Comparison of ENCODE assay signal across 14 cellular contexts in genomic region chr9:70400107-70400892, GRCh38. TPM values are rescaled to one million over a fixed set of nuclear protein-coding genes. Genes with fewer than 3 reads are reported as not detected.
DNase-seq lines count a peak whose midpoint lies in the region; ATAC-seq and TF ChIP-seq lines count a peak whose summit lies in the region.
"Had no signal": no experiment of that assay in that cellular context is flagged by ENCODE, and none has a peak within 500 bp of the region (broad histone marks: within the 10 kb centered on the region; RNA-seq: fewer than 3 reads in every experiment).

No MANE protein-coding gene starts in this region.

- DNase-seq in HEK293T (ENCODE audit: extremely low spot score) (no peak), right cardiac atrium (no peak), NCI-H146 treated with DMSO at 0.1 percent for 48 hours (lab: John Stamatoyannopoulos, UW; ENCODE audit: unreplicated experiment) (no peak), activated gamma-delta T cell (lab: John Stamatoyannopoulos, UW) (no peak)
- no peak for DNase-seq in activated CD4-positive, alpha-beta memory T cell treated with anti-CD3 and anti-CD28 coated beads for 36 hours
- DNase-seq: activated CD4-positive, alpha-beta T cell treated with anti-CD3 and anti-CD28 coated beads, Interleukin-2, amount 50 U/mL, for 1 hour; effector memory CD4-positive, alpha-beta T cell; NCI-H2107; NCI-H748 treated with DMSO at 0.1 percent for 48 hours had no signal

- intact Hi-C loops in activated CD4-positive, alpha-beta memory T cell treated with anti-CD3 and anti-CD28 coated beads for 36 hours (cut with micrococcal nuclease), result no loop called here
- intact Hi-C loops in right cardiac atrium (cut with DNase I), result loop anchor here in 1 of 4 donors (10.0 kb wide), 1 partner anchor 45 kb away; no protein-coding TSS in a partner anchor

- no peaks in the 10 kb centered on the region for H3K27me3 Mint-ChIP-seq in activated CD4-positive, alpha-beta memory T cell treated with anti-CD3 and anti-CD28 coated beads for 36 hours
- no peaks in the 10 kb centered on the region for H3K27me3 Mint-ChIP-seq in stimulated activated memory B cell treated with anti-CD40 and anti-IgM and Interleukin-4, amounts not matched to agents 10 μg/mL and 1 μg/mL and 100 μg/mL, for 72 hours

- peak in 1 of 2 donors; percentile 4 for ATAC-seq in right cardiac atrium
- no peak for ATAC-seq in stimulated activated memory B cell treated with anti-CD40 and anti-IgM and Interleukin-4, amounts not matched to agents 10 μg/mL and 1 μg/mL and 100 μg/mL, for 72 hours
- no peak for ATAC-seq in HG03097 (IDR thresholded peaks at IDR 0.05; ENCODE audit: low FRiP score, unreplicated experiment)
- ATAC-seq: GM23338, Panc1 had no signal

- H3K27ac Mint-ChIP-seq in activated CD4-positive, alpha-beta memory T cell treated with anti-CD3 and anti-CD28 coated beads for 36 hours, result peak overlapping the region; percentile 79
- peak overlapping the region; percentile 88 for H3K27ac Mint-ChIP-seq in stimulated activated memory B cell treated with anti-CD40 and anti-IgM and Interleukin-4, amounts not matched to agents 10 μg/mL and 1 μg/mL and 100 μg/mL, for 72 hours
- H3K27ac Mint-ChIP-seq: GM23338 had no signal

- H3K9me3 Mint-ChIP-seq in activated CD4-positive, alpha-beta memory T cell treated with anti-CD3 and anti-CD28 coated beads for 36 hours, result no peaks in the 10 kb centered on the region
- H3K9me3 Mint-ChIP-seq in stimulated activated memory B cell treated with anti-CD40 and anti-IgM and Interleukin-4, amounts not matched to agents 10 μg/mL and 1 μg/mL and 100 μg/mL, for 72 hours, result no peaks in the 10 kb centered on the region
- H3K9me3 Mint-ChIP-seq: GM23338 had no signal

- CTCF ChIA-PET in HEK293T (lab: Yijun Ruan, JAX), result interaction anchor here (0.6 kb wide), 1 partner anchor 200 kb away, joined by 3 read pairs; no protein-coding TSS in a partner anchor
- CTCF ChIA-PET in activated CD4-positive, alpha-beta memory T cell treated with anti-CD3 and anti-CD28 coated beads for 36 hours (lab: Charles Lee), result interaction anchor here (1.0 to 1.6 kb wide), 3 partner anchors 57 to 202 kb away, joined by 3 to 4 read pairs (median 3); no protein-coding TSS in a partner anchor

- no peaks in the 10 kb centered on the region for H3K27me3 ChIP-seq in right cardiac atrium (ENCODE audit: control insufficient read depth, insufficient read depth)

- peak overlapping the region; percentile 12 for H3K4me3 ChIP-seq in right cardiac atrium (ENCODE audit: low read length)
- H3K4me3 ChIP-seq: GM23338 had no signal

- H3K4me3 Mint-ChIP-seq in activated CD4-positive, alpha-beta memory T cell treated with anti-CD3 and anti-CD28 coated beads for 36 hours, result no peak overlapping the region
- no peak overlapping the region for H3K4me3 Mint-ChIP-seq in stimulated activated memory B cell treated with anti-CD40 and anti-IgM and Interleukin-4, amounts not matched to agents 10 μg/mL and 1 μg/mL and 100 μg/mL, for 72 hours
- H3K4me3 Mint-ChIP-seq: GM23338 had no signal

- POLR2A ChIA-PET in HEK293T (lab: Yijun Ruan, JAX), result interaction anchor here (8.4 kb wide), 1 partner anchor 19 kb away, joined by 74 read pairs; no protein-coding TSS in a partner anchor
- POLR2A ChIA-PET in activated CD4-positive, alpha-beta memory T cell treated with anti-CD3 and anti-CD28 coated beads for 36 hours (lab: Charles Lee), result interaction anchor here (1.1 to 2.2 kb wide), 2 partner anchors 11 to 12 kb away, joined by 3 to 5 read pairs; no protein-coding TSS in a partner anchor

- H3K36me3 Mint-ChIP-seq in activated CD4-positive, alpha-beta memory T cell treated with anti-CD3 and anti-CD28 coated beads for 36 hours, result no peaks in the 10 kb centered on the region
- H3K36me3 Mint-ChIP-seq in stimulated activated memory B cell treated with anti-CD40 and anti-IgM and Interleukin-4, amounts not matched to agents 10 μg/mL and 1 μg/mL and 100 μg/mL, for 72 hours, result no peaks in the 10 kb centered on the region

- no peaks in the 10 kb centered on the region for H3K9me3 ChIP-seq in right cardiac atrium (ENCODE audit: control insufficient read depth, low read length)

- peaks cover 73% of the 10 kb centered on the region for H3K4me1 Mint-ChIP-seq in activated CD4-positive, alpha-beta memory T cell treated with anti-CD3 and anti-CD28 coated beads for 36 hours (ENCODE audit: low read depth)
- peaks cover 44% of the 10 kb centered on the region for H3K4me1 Mint-ChIP-seq in stimulated activated memory B cell treated with anti-CD40 and anti-IgM and Interleukin-4, amounts not matched to agents 10 μg/mL and 1 μg/mL and 100 μg/mL, for 72 hours
- H3K4me1 Mint-ChIP-seq: GM23338 had no signal

- peak overlapping the region; percentile 50 for H3K27ac ChIP-seq in right cardiac atrium (ENCODE audit: low read length)
- H3K27ac ChIP-seq: C4-2B had no signal

- 71% methylated on average over 5 of the region's 5 CpGs for WGBS in right cardiac atrium

- peaks cover 42% of the 10 kb centered on the region for H3K4me1 ChIP-seq in right cardiac atrium (ENCODE audit: control insufficient read depth, insufficient read depth, low read length)

TF ChIP-seq in HEK293T, 16 proteins besides CTCF, POLR2A, EP300 and RAD21:
- TF ChIP-seq PKNOX1 (IDR thresholded peaks at IDR 0.05), result peak; percentile 26; the same call in 1 of the 2 replicates
- TF ChIP-seq ARNT (IDR thresholded peaks at IDR 0.05), result no peak

RNA-seq across cellular contexts. Expression of gene KLF9, which starts 14.2 kb away (rescaled TPM):
- total RNA-seq in activated CD4-positive, alpha-beta memory T cell treated with anti-CD3 and anti-CD28 coated beads for 36 hours, result 10 to 100 TPM; 23.7 to 24.5 TPM
- total RNA-seq in right cardiac atrium, result 10 to 100 TPM; 59.3 to 76.6 (median 72.6) TPM
- 39.5 TPM for polyA plus RNA-seq in right cardiac atrium
